Comparison of ENCODE assay signal across 14 cellular contexts in the genomic region with DNA sequence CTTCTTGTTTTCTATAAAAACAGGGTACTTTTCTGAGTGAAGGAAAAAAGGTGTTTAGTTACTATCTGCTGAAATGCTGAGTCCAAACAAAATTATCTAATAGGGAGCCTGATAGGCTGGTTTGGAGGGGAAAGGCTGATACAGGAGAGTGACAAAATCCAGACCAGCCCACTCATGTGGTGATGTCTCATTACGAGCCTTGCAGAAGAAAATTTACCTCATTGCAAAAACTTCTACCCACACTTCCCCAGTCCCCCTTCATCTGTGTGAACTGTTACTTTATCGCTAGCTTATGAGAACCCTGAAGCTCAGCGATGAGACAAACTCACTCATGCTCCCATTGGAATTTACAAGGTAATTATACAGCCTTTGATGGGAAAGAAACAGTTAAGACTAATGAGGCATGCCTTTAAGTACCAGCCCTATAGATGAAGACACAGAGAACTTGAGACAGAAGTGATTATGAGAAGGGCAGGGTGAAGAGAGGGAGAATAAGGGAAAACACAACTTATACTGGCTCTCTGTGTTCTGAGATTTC.
"Had no signal": no experiment of that assay in that cellular context is flagged by ENCODE, and none has a peak within 500 bp of the region (broad histone marks: within the 10 kb centered on the region; RNA-seq: fewer than 3 reads in every experiment).

No MANE protein-coding gene starts in this region.

- ATAC-seq: activated T-helper 17 cell treated with anti-CD3 and anti-CD28 coated beads, Interleukin-2, amount 50 U/mL, for 72 hours; lower lobe of right lung; naive thymus-derived CD8-positive, alpha-beta T cell had no signal

- DNase-seq: activated CD4-positive, CD25-positive, alpha-beta regulatory T cell treated with anti-CD3 and anti-CD28 coated beads, Interleukin-2, amount 50 U/mL, for 72 hours; activated naive CD4-positive, alpha-beta T cell treated with anti-CD3 and anti-CD28 coated beads for 36 hours; amniotic stem cell; cortex of kidney; effector CD4-positive, alpha-beta T cell; foreskin fibroblast; glutamatergic neuron; lower lobe of right lung; naive thymus-derived CD8-positive, alpha-beta T cell; posterior cingulate gyrus; stimulated activated CD4-positive, alpha-beta T cell treated with anti-CD3 and anti-CD28 coated beads, Interleukin-4, amount 100 ng/mL, for 24 hours; stimulated activated naive CD4-positive, alpha-beta T cell; tibial artery had no signal
